32 cellular contexts compared by ENCODE assay signal in the genomic region with DNA sequence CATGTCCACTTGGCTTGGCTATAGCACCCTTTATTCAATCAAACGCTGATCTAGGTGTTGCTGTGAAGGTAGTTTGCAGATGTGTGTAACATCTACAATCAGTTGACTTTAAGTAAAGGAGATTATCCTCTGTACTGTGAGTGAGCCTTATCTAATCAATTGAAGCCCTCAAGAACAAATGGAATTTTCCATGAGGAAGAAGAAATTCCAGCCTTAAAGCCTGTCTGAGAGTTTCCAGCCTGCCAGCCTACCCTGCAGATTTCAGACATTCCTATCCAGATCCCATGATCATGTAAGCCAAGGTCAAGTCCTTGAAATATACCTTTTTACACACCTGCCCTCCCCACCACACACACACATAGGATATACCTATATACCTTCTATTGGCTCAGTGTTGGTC.
"Had no signal": no experiment of that assay in that cellular context is flagged by ENCODE, and none has a peak within 500 bp of the region (broad histone marks: within the 10 kb centered on the region; RNA-seq: fewer than 3 reads in every experiment).

No MANE protein-coding gene starts in this region.

- DNase-seq: activated B cell treated with CpG ODN at 0.5 μM for 24 hours; activated CD4-positive, alpha-beta memory T cell treated with anti-CD3 and anti-CD28 coated beads for 36 hours; activated CD4-positive, alpha-beta T cell treated with anti-CD3 and anti-CD28 coated beads for 4 hours; activated CD4-positive, alpha-beta T cell treated with anti-CD3 and anti-CD28 coated beads, Interleukin-2, amount 10 ng/mL, durations not matched to agents 24 days and 14 days; activated CD4-positive, alpha-beta T cell treated with anti-CD3 and anti-CD28 coated beads, Interleukin-2, amount 50 U/mL, for 1 hour; activated CD4-positive, alpha-beta T cell treated with anti-CD3 and anti-CD28 coated beads, Interleukin-2, amount 50 U/mL, for 4 hours; activated CD4-positive, CD25-positive, alpha-beta regulatory T cell treated with anti-CD3 and anti-CD28 coated beads, Interleukin-2, amount 50 U/mL, for 72 hours; activated CD8-positive, alpha-beta memory T cell treated with anti-CD3 and anti-CD28 coated beads, Interleukin-2, amount 50 U/mL, for 4 hours; activated CD8-positive, alpha-beta T cell treated with anti-CD3 and anti-CD28 coated beads for 36 hours; activated effector memory CD4-positive, alpha-beta T cell treated with anti-CD3 and anti-CD28 coated beads, Interleukin-2, amount 50 U/mL, for 16 hours; activated gamma-delta T cell treated with Interleukin-2 at 50 U/mL for 16 hours; activated naive CD4-positive, alpha-beta T cell; activated naive CD4-positive, alpha-beta T cell treated with anti-CD3 and anti-CD28 coated beads for 36 hours; activated naive CD4-positive, alpha-beta T cell treated with anti-CD3 and anti-CD28 coated beads, Interleukin-2, amount 50 U/mL, for 16 hours; activated naive CD8-positive, alpha-beta T cell treated with anti-CD3 and anti-CD28 coated beads for 36 hours; activated T-cell treated with anti-CD3 and anti-CD28 coated beads for 4 hours; activated T-cell treated with anti-CD3 and anti-CD28 coated beads, Interleukin-2, amount 50 U/mL, for 1 hour; activated T-cell treated with anti-CD3 and anti-CD28 coated beads, Interleukin-2, amount 50 U/mL, for 4 hours; activated T-cell treated with anti-CD3 and anti-CD28 coated beads, Interleukin-2, amount 50 U/mL, for 72 hours; adrenal gland; amniotic stem cell; aorta; body of pancreas; brain microvascular endothelial cell; central memory CD4-positive, alpha-beta T cell; T-helper 1 cell; T-helper 2 cell; T-helper 9 cell had no signal

- H3K36me3 ChIP-seq: adrenal gland, brain microvascular endothelial cell, breast epithelium had no signal

- H3K9me3 ChIP-seq: adrenal gland, body of pancreas, breast epithelium had no signal

- H3K27ac ChIP-seq: adrenal gland, body of pancreas, brain microvascular endothelial cell, breast epithelium, VCaP had no signal

- H3K27me3 ChIP-seq: adrenal gland, body of pancreas, brain microvascular endothelial cell, breast epithelium had no signal

- H3K4me3 ChIP-seq: adrenal gland, body of pancreas, breast epithelium had no signal

- H3K4me1 ChIP-seq: adrenal gland, body of pancreas, breast epithelium had no signal

- ATAC-seq: activated CD8-positive, alpha-beta T cell treated with anti-CD3 and anti-CD28 coated beads for 36 hours; activated naive CD4-positive, alpha-beta T cell treated with anti-CD3 and anti-CD28 coated beads, Interleukin-2, amount 50 U/mL, for 72 hours; activated T-cell treated with anti-CD3 and anti-CD28 coated beads, Interleukin-2, amount 50 U/mL, for 4 hours; activated T-cell treated with anti-CD3 and anti-CD28 coated beads, Interleukin-2, amount 50 U/mL, for 72 hours; activated T-helper 17 cell treated with anti-CD3 and anti-CD28 coated beads, Interleukin-2, amount 50 U/mL, for 72 hours; body of pancreas had no signal
